15 cellular contexts compared by ENCODE assay signal in genomic region chr18:46275370-46275769, GRCh38.
DNase-seq lines count a peak whose midpoint lies in the region; ATAC-seq lines count a peak whose summit lies in the region.
"Had no signal": no experiment of that assay in that cellular context is flagged by ENCODE, and none has a peak within 500 bp of the region (broad histone marks: within the 10 kb centered on the region; RNA-seq: fewer than 3 reads in every experiment).

No MANE protein-coding gene starts in this region.

- ATAC-seq in T-helper 17 cell = no peak
- no peak for ATAC-seq in stimulated activated effector memory CD8-positive, alpha-beta T cell treated with anti-CD3 and anti-CD28 coated beads, Interleukin-12 subunit alpha, Interleukin-12 subunit beta, amount 100 ng/mL, for 72 hours
- no peak for ATAC-seq in HG03097 (IDR thresholded peaks at IDR 0.05; ENCODE audit: low FRiP score, unreplicated experiment)
- ATAC-seq: A549; CD8-positive, alpha-beta T cell had no signal

- DNase-seq in EH (ENCODE audit: low read depth) (peak; percentile 34), G401 (ENCODE audit: low spot score) (peak; percentile 91), T-helper 17 cell (no peak), NCI-H82 treated with DMSO at 0.1 percent for 48 hours (lab: John Stamatoyannopoulos, UW; ENCODE audit: unreplicated experiment) (no peak)
- no peak for DNase-seq in stimulated activated effector memory CD8-positive, alpha-beta T cell treated with anti-CD3 and anti-CD28 coated beads, Interleukin-12 subunit alpha, Interleukin-12 subunit beta, amount 100 ng/mL, for 72 hours (ENCODE audit: low spot score in 2 of 2)
- DNase-seq: CD8-positive, alpha-beta T cell; COR-L47; DMS153; DMS79 treated with DMSO at 0.1 percent for 48 hours; GF-D8; HCEC 1CT; HFFc6 had no signal

- no peaks in the 10 kb centered on the region for H3K27me3 Mint-ChIP-seq in T-helper 17 cell

- no peaks in the 10 kb centered on the region for H3K9me3 ChIP-seq in T-helper 17 cell (ENCODE audit: control insufficient read depth, low read length, poor library complexity, severe bottlenecking)
- H3K9me3 ChIP-seq: A549 had no signal

- H3K4me3 Mint-ChIP-seq in T-helper 17 cell = no peak overlapping the region
- no peak overlapping the region for H3K4me3 Mint-ChIP-seq in stimulated activated effector memory CD8-positive, alpha-beta T cell treated with anti-CD3 and anti-CD28 coated beads, Interleukin-12 subunit alpha, Interleukin-12 subunit beta, amount 100 ng/mL, for 72 hours
- H3K4me3 Mint-ChIP-seq: CD14-positive monocyte; CD8-positive, alpha-beta T cell; HFFc6 had no signal

- H3K27ac Mint-ChIP-seq in T-helper 17 cell = peak overlapping the region; percentile 75
- H3K27ac Mint-ChIP-seq in stimulated activated effector memory CD8-positive, alpha-beta T cell treated with anti-CD3 and anti-CD28 coated beads, Interleukin-12 subunit alpha, Interleukin-12 subunit beta, amount 100 ng/mL, for 72 hours = peak overlapping the region; percentile 23
- H3K27ac Mint-ChIP-seq: CD8-positive, alpha-beta T cell; HFFc6 had no signal

- H3K36me3 Mint-ChIP-seq in T-helper 17 cell (ENCODE audit: low read depth) = peaks cover 5% of the 10 kb centered on the region
- no peaks in the 10 kb centered on the region for H3K36me3 Mint-ChIP-seq in stimulated activated effector memory CD8-positive, alpha-beta T cell treated with anti-CD3 and anti-CD28 coated beads, Interleukin-12 subunit alpha, Interleukin-12 subunit beta, amount 100 ng/mL, for 72 hours

- H3K9me3 Mint-ChIP-seq in stimulated activated effector memory CD8-positive, alpha-beta T cell treated with anti-CD3 and anti-CD28 coated beads, Interleukin-12 subunit alpha, Interleukin-12 subunit beta, amount 100 ng/mL, for 72 hours = no peaks in the 10 kb centered on the region
- H3K9me3 Mint-ChIP-seq: CD14-positive monocyte; CD8-positive, alpha-beta T cell; HFFc6 had no signal

- H3K4me1 Mint-ChIP-seq in T-helper 17 cell = peaks cover 46% of the 10 kb centered on the region
- peaks cover 24% of the 10 kb centered on the region for H3K4me1 Mint-ChIP-seq in stimulated activated effector memory CD8-positive, alpha-beta T cell treated with anti-CD3 and anti-CD28 coated beads, Interleukin-12 subunit alpha, Interleukin-12 subunit beta, amount 100 ng/mL, for 72 hours
- H3K4me1 Mint-ChIP-seq: CD14-positive monocyte had no signal

- in situ Hi-C loops in G401 (cut with HindIII; ENCODE audit: low sequenced_read_pairs) = no loop called here

Comparison
In these comparisons a context has a peak if more than half of its experiments do, and no peak if none do; other contexts are left out.
1. DNase-seq: peak in EH (single experiment) and G401 (single experiment); none in T-helper 17 cell (0 of 3), stimulated activated effector memory CD8-positive, alpha-beta T cell treated with anti-CD3 and anti-CD28 coated beads, Interleukin-12 subunit alpha, Interleukin-12 subunit beta, amount 100 ng/mL, for 72 hours (0 of 2) and NCI-H82 treated with DMSO at 0.1 percent for 48 hours (single experiment).